ENCODE assay signal across 8 cellular contexts in genomic region chr17:57892820-57893595, GRCh38. TPM values are rescaled to one million over a fixed set of nuclear protein-coding genes. Genes with fewer than 3 reads are reported as not detected.
A peak's percentile ranks its signal among the peaks of the same experiment; 100 is the strongest.
DNase-seq lines count a peak whose midpoint lies in the region; ATAC-seq and TF ChIP-seq lines count a peak whose summit lies in the region.

No MANE protein-coding gene starts in this region.

- H3K4me1 ChIP-seq in lower lobe of right lung: peaks cover 73% of the 10 kb centered on the region

- DNase-seq in AG04449 (ENCODE audit: low read depth, low spot score) (peak; percentile 97), HK-2 (ENCODE audit: unreplicated experiment) (peak; percentile 95), RPMI7951 (ENCODE audit: low read depth) (peak; percentile 99), lower lobe of right lung (peak; percentile 92), substantia nigra (lab: John Stamatoyannopoulos, UW) (peak in 47 of 49 donors; percentile 37 to 95 (median 80))
- no peak for DNase-seq in effector memory CD8-positive, alpha-beta T cell
- no peak for DNase-seq in activated naive CD4-positive, alpha-beta T cell treated with anti-CD3 and anti-CD28 coated beads, Interleukin-2, amount 10 ng/mL, durations not matched to agents 7 days and 5 days
- no peak for DNase-seq in stimulated activated CD4-positive, alpha-beta T cell treated with anti-CD3 and anti-CD28 coated beads, Interleukin-2, amount 100 ng/mL, for 24 hours

- no peaks in the 10 kb centered on the region for H3K27me3 ChIP-seq in lower lobe of right lung (ENCODE audit: low read depth)

- H3K4me1 Mint-ChIP-seq in effector memory CD8-positive, alpha-beta T cell (ENCODE audit: low read depth in 2 of 2): peaks cover 6 to 7% of the 10 kb centered on the region in 2 donors
- peaks cover 7% of the 10 kb centered on the region for H3K4me1 Mint-ChIP-seq in activated naive CD4-positive, alpha-beta T cell treated with anti-CD3 and anti-CD28 coated beads, Interleukin-2, amount 10 ng/mL, durations not matched to agents 7 days and 5 days

- H3K4me3 ChIP-seq in AG04449 (ENCODE audit: low read depth, low read length): peak overlapping the region; percentile 25
- peak overlapping the region; percentile 39 for H3K4me3 ChIP-seq in lower lobe of right lung

- peak; percentile 24 for ATAC-seq in effector memory CD8-positive, alpha-beta T cell (replicated peaks)
- peak; percentile 94 for ATAC-seq in lower lobe of right lung

- no peak overlapping the region for H3K27ac Mint-ChIP-seq in effector memory CD8-positive, alpha-beta T cell
- H3K27ac Mint-ChIP-seq in activated naive CD4-positive, alpha-beta T cell treated with anti-CD3 and anti-CD28 coated beads, Interleukin-2, amount 10 ng/mL, durations not matched to agents 7 days and 5 days: no peak overlapping the region

- H3K9me3 ChIP-seq in lower lobe of right lung: no peaks in the 10 kb centered on the region

- no peaks in the 10 kb centered on the region for H3K36me3 ChIP-seq in lower lobe of right lung

- H3K36me3 Mint-ChIP-seq in effector memory CD8-positive, alpha-beta T cell (ENCODE audit: insufficient read depth): no peaks in the 10 kb centered on the region
- H3K36me3 Mint-ChIP-seq in activated naive CD4-positive, alpha-beta T cell treated with anti-CD3 and anti-CD28 coated beads, Interleukin-2, amount 10 ng/mL, durations not matched to agents 7 days and 5 days: no peaks in the 10 kb centered on the region

- TF ChIP-seq CTCF in AG04449 (IDR thresholded peaks at IDR 0.05; ENCODE audit: insufficient read depth, low read length, missing control alignments) (no peak), lower lobe of right lung (IDR thresholded peaks at IDR 0.05) (peak; percentile 24)

- intact Hi-C loops in lower lobe of right lung (cut with DNase I): loop anchor here (10.0 kb wide), 1 partner anchor 102 kb away; no protein-coding TSS in a partner anchor

- CTCF ChIA-PET in AG04449 (lab: Yijun Ruan, JAX): interaction anchor here (0.8 to 7.5 kb wide), 26 partner anchors 7 to 107 kb away, joined by 3 to 128 read pairs (median 8); no protein-coding TSS in a partner anchor
- CTCF ChIA-PET in activated naive CD4-positive, alpha-beta T cell treated with anti-CD3 and anti-CD28 coated beads, Interleukin-2, amount 10 ng/mL, durations not matched to agents 7 days and 5 days (lab: Charles Lee): interaction anchor here (0.7 to 3.8 kb wide), 24 partner anchors 8 to 192 kb away, joined by 3 to 26 read pairs (median 5); partner anchors contain the start of genes CUEDC1 and SRSF1

- POLR2A ChIA-PET in AG04449 (lab: Yijun Ruan, JAX): interaction anchor here (0.6 to 3.7 kb wide), 11 partner anchors 10 to 95 kb away, joined by 3 to 23 read pairs (median 4); partner anchors contain the start of genes CUEDC1 and VEZF1

- H3K9me3 Mint-ChIP-seq in effector memory CD8-positive, alpha-beta T cell: no peaks in the 10 kb centered on the region
- no peaks in the 10 kb centered on the region for H3K9me3 Mint-ChIP-seq in activated naive CD4-positive, alpha-beta T cell treated with anti-CD3 and anti-CD28 coated beads, Interleukin-2, amount 10 ng/mL, durations not matched to agents 7 days and 5 days

- peaks cover 20 to 44% of the 10 kb centered on the region in 2 donors for H3K27me3 Mint-ChIP-seq in effector memory CD8-positive, alpha-beta T cell
- H3K27me3 Mint-ChIP-seq in activated naive CD4-positive, alpha-beta T cell treated with anti-CD3 and anti-CD28 coated beads, Interleukin-2, amount 10 ng/mL, durations not matched to agents 7 days and 5 days: peaks cover 54% of the 10 kb centered on the region

- H3K27ac ChIP-seq in lower lobe of right lung (peak overlapping the region; percentile 95), substantia nigra (ENCODE audit: low read depth, low read length, poor library complexity, severe bottlenecking) (peak overlapping the region; percentile 96)

- no peak overlapping the region for H3K4me3 Mint-ChIP-seq in effector memory CD8-positive, alpha-beta T cell
- no peak overlapping the region for H3K4me3 Mint-ChIP-seq in activated naive CD4-positive, alpha-beta T cell treated with anti-CD3 and anti-CD28 coated beads, Interleukin-2, amount 10 ng/mL, durations not matched to agents 7 days and 5 days

RNA-seq across cellular contexts. Expression of gene MRPS23, which starts 43.2 kb away (rescaled TPM):
- total RNA-seq in RPMI7951 (2014; rRNA removed; shearing (Covaris generic)): 16.3 and 36.6 TPM in 2 replicates
- 35.4 TPM for total RNA-seq in lower lobe of right lung

Comparison
In these comparisons a context has a peak if more than half of its experiments do, and no peak if none do; other contexts are left out.
1. DNase-seq: peak in AG04449 (single experiment), HK-2 (single experiment), RPMI7951 (single experiment), lower lobe of right lung (single experiment) and substantia nigra (47 of 49); none in effector memory CD8-positive, alpha-beta T cell (0 of 3), activated naive CD4-positive, alpha-beta T cell treated with anti-CD3 and anti-CD28 coated beads, Interleukin-2, amount 10 ng/mL, durations not matched to agents 7 days and 5 days (single experiment) and stimulated activated CD4-positive, alpha-beta T cell treated with anti-CD3 and anti-CD28 coated beads, Interleukin-2, amount 100 ng/mL, for 24 hours (0 of 2).